14 cellular contexts compared by ENCODE assay signal in the genomic region with DNA sequence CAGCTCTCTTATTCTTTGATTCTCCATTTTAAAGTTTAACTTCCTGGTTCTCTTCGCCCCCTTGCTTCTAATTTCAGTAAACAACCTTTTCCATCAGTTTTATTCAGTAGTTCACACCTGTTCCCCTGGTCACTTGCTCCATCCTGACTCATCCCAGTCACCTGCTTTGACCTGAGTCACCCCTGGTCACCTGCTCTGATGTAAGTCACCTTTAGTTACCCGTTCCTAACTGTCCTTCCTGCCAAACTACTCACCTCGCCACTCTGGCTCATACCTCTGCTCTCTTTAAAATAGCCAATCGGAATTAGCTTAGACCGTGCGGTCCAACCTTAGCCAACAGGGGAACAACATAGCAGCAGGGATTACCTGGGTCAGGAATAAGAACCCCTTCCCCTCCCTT. TPM values are rescaled to one million over a fixed set of nuclear protein-coding genes. Genes with fewer than 3 reads are reported as not detected.
DNase-seq lines count a peak whose midpoint lies in the region; ATAC-seq and TF ChIP-seq lines count a peak whose summit lies in the region.
"Had no signal": no experiment of that assay in that cellular context is flagged by ENCODE, and none has a peak within 500 bp of the region (broad histone marks: within the 10 kb centered on the region; RNA-seq: fewer than 3 reads in every experiment).

No MANE protein-coding gene starts in this region.

- H3K27ac ChIP-seq in PC-9 = peak overlapping the region; percentile 81

- intact Hi-C loops in PC-9 (cut with micrococcal nuclease; ENCODE audit: unreplicated experiment) = loop anchor here (10.0 kb wide), 1 partner anchor 310 kb away; no protein-coding TSS in a partner anchor

- peaks cover 36% of the 10 kb centered on the region; the same call in 1 of the 2 replicates for H3F3A ChIP-seq in PC-9 (ENCODE audit: insufficient read depth, low read depth)

- H3K36me3 Mint-ChIP-seq in activated naive CD4-positive, alpha-beta T cell treated with anti-CD3 and anti-CD28 coated beads, Interleukin-2, amount 50 U/mL, for 24 hours = peaks cover 21% of the 10 kb centered on the region

- H3K9me2 ChIP-seq in PC-9 (ENCODE audit: insufficient read depth) = no peaks in the 10 kb centered on the region

- POLR2A ChIA-PET in PC-9 (lab: Charles Lee; ENCODE audit: unreplicated experiment) = interaction anchor here (0.6 to 0.7 kb wide), 2 partner anchors 20 to 201 kb away, joined by 3 to 8 read pairs; a partner anchor contains a TSS

- no peaks in the 10 kb centered on the region for H3K79me2 ChIP-seq in PC-9 (ENCODE audit: low read depth)

- no peak for ATAC-seq in stimulated activated naive CD8-positive, alpha-beta T cell treated with anti-CD3 and anti-CD28 coated beads, Interleukin-15, amount 100 ng/mL, for 72 hours
- ATAC-seq in SK-N-SH treated with all-trans-retinoic acid at 6 μM for 48 hours = no peak

- H3K36me3 ChIP-seq in PC-9 (ENCODE audit: low read depth) = no peaks in the 10 kb centered on the region

- CTCF ChIA-PET in PC-9 (lab: Charles Lee) = interaction anchor here (0.6 to 0.7 kb wide), 2 partner anchors 20 to 115 kb away, joined by 3 to 6 read pairs; no protein-coding TSS in a partner anchor

- peak overlapping the region; percentile 66 for H3K4me3 Mint-ChIP-seq in activated naive CD4-positive, alpha-beta T cell treated with anti-CD3 and anti-CD28 coated beads, Interleukin-2, amount 50 U/mL, for 24 hours
- H3K4me3 Mint-ChIP-seq in stimulated activated naive CD8-positive, alpha-beta T cell treated with anti-CD3 and anti-CD28 coated beads, Interleukin-15, amount 100 ng/mL, for 72 hours = peak overlapping the region; percentile 97 to 99

- H3K9me3 Mint-ChIP-seq in activated naive CD4-positive, alpha-beta T cell treated with anti-CD3 and anti-CD28 coated beads, Interleukin-2, amount 50 U/mL, for 24 hours = no peaks in the 10 kb centered on the region
- no peaks in the 10 kb centered on the region for H3K9me3 Mint-ChIP-seq in stimulated activated naive CD8-positive, alpha-beta T cell treated with anti-CD3 and anti-CD28 coated beads, Interleukin-15, amount 100 ng/mL, for 72 hours

- H3K27me3 ChIP-seq in PC-9 (ENCODE audit: insufficient read depth, low read depth) = no peaks in the 10 kb centered on the region

- no peaks in the 10 kb centered on the region for H3K9me3 ChIP-seq in PC-9 (ENCODE audit: insufficient read depth, low read depth)
- H3K9me3 ChIP-seq: mucosa of descending colon had no signal

- DNase-seq in activated naive CD4-positive, alpha-beta T cell treated with Interleukin-2 at 50 U/mL for 16 hours = no peak
- DNase-seq in PC-9 (peak; percentile 64 to 91), epithelial cell of esophagus (ENCODE audit: low read depth) (peak; percentile 18), iPS-NIHi7 (ENCODE audit: extremely low spot score) (no peak), NCI-H748 treated with DMSO at 0.1 percent for 48 hours (lab: John Stamatoyannopoulos, UW) (no peak)
- peak in 1 of 2 donors; percentile 48 for DNase-seq in stimulated activated naive CD8-positive, alpha-beta T cell treated with anti-CD3 and anti-CD28 coated beads, Interleukin-15, amount 100 ng/mL, for 72 hours
- DNase-seq: mucosa of descending colon, NCI-H69, SHP77 treated with DMSO at 0.1 percent for 48 hours had no signal

- H3K4me2 ChIP-seq in PC-9 = peak overlapping the region; percentile 61

- H3K27ac Mint-ChIP-seq in activated naive CD4-positive, alpha-beta T cell treated with anti-CD3 and anti-CD28 coated beads, Interleukin-2, amount 50 U/mL, for 24 hours = peak overlapping the region; percentile 99
- peak overlapping the region; percentile 98 to 100 for H3K27ac Mint-ChIP-seq in stimulated activated naive CD8-positive, alpha-beta T cell treated with anti-CD3 and anti-CD28 coated beads, Interleukin-15, amount 100 ng/mL, for 72 hours

- no peak overlapping the region for H2AFZ ChIP-seq in PC-9

- H3K27me3 Mint-ChIP-seq in activated naive CD4-positive, alpha-beta T cell treated with anti-CD3 and anti-CD28 coated beads, Interleukin-2, amount 50 U/mL, for 24 hours = no peaks in the 10 kb centered on the region
- H3K27me3 Mint-ChIP-seq in stimulated activated naive CD8-positive, alpha-beta T cell treated with anti-CD3 and anti-CD28 coated beads, Interleukin-15, amount 100 ng/mL, for 72 hours = no peaks in the 10 kb centered on the region

- H4K20me1 ChIP-seq in PC-9 (ENCODE audit: insufficient read depth) = no peaks in the 10 kb centered on the region

- no peak overlapping the region for H3K4me3 ChIP-seq in PC-9
- H3K4me3 ChIP-seq in epithelial cell of esophagus (ENCODE audit: low read length) = no peak overlapping the region
- H3K4me3 ChIP-seq: coronary artery, mucosa of descending colon had no signal

- peaks cover 68% of the 10 kb centered on the region for H3K4me1 Mint-ChIP-seq in activated naive CD4-positive, alpha-beta T cell treated with anti-CD3 and anti-CD28 coated beads, Interleukin-2, amount 50 U/mL, for 24 hours
- H3K4me1 Mint-ChIP-seq in stimulated activated naive CD8-positive, alpha-beta T cell treated with anti-CD3 and anti-CD28 coated beads, Interleukin-15, amount 100 ng/mL, for 72 hours = peaks cover 98% of the 10 kb centered on the region

- H3K4me1 ChIP-seq in PC-9 (replicated peaks; ENCODE audit: insufficient read depth) = peaks cover 31% of the 10 kb centered on the region

- no TSS peak for BruUV-seq in PC-9 (replicated peaks; lab: Mats Ljungman, UMichigan)

- TF ChIP-seq CTCF in PC-9 (conservative IDR thresholded peaks at IDR 0.05) (no peak), epithelial cell of esophagus (IDR thresholded peaks at IDR 0.05; ENCODE audit: insufficient read depth, low read depth, low read length, missing control alignments) (no peak)

TF ChIP-seq in SK-N-SH treated with all-trans-retinoic acid at 6 μM for 48 hours, 23 proteins besides CTCF, POLR2A, EP300 and RAD21 (continues in another document):
- TF ChIP-seq, protein P1, sequence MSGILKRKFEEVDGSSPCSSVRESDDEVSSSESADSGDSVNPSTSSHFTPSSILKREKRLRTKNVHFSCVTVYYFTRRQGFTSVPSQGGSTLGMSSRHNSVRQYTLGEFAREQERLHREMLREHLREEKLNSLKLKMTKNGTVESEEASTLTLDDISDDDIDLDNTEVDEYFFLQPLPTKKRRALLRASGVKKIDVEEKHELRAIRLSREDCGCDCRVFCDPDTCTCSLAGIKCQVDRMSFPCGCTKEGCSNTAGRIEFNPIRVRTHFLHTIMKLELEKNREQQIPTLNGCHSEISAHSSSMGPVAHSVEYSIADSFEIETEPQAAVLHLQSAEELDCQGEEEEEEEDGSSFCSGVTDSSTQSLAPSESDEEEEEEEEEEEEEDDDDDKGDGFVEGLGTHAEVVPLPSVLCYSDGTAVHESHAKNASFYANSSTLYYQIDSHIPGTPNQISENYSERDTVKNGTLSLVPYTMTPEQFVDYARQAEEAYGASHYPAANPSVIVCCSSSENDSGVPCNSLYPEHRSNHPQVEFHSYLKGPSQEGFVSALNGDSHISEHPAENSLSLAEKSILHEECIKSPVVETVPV (CRISPR knock-in tag; IDR thresholded peaks at IDR 0.05) = no peak
- no peak for TF ChIP-seq ZFP30 (CRISPR knock-in tag; IDR thresholded peaks at IDR 0.05)
- no peak for TF ChIP-seq OSR1 (CRISPR knock-in tag; IDR thresholded peaks at IDR 0.05)
- TF ChIP-seq ISL1 (CRISPR knock-in tag; IDR thresholded peaks at IDR 0.05) = no peak
- no peak for TF ChIP-seq ARNTL (CRISPR knock-in tag; IDR thresholded peaks at IDR 0.05; ENCODE audit: borderline replicate concordance, low read depth)
- no peak for TF ChIP-seq CSDC2 (CRISPR knock-in tag; IDR thresholded peaks at IDR 0.05)
- no peak for TF ChIP-seq SNAI2 (CRISPR knock-in tag; IDR thresholded peaks at IDR 0.05)
- no peak for TF ChIP-seq ZNF70 (CRISPR knock-in tag; IDR thresholded peaks at IDR 0.05)
- TF ChIP-seq, protein P2, sequence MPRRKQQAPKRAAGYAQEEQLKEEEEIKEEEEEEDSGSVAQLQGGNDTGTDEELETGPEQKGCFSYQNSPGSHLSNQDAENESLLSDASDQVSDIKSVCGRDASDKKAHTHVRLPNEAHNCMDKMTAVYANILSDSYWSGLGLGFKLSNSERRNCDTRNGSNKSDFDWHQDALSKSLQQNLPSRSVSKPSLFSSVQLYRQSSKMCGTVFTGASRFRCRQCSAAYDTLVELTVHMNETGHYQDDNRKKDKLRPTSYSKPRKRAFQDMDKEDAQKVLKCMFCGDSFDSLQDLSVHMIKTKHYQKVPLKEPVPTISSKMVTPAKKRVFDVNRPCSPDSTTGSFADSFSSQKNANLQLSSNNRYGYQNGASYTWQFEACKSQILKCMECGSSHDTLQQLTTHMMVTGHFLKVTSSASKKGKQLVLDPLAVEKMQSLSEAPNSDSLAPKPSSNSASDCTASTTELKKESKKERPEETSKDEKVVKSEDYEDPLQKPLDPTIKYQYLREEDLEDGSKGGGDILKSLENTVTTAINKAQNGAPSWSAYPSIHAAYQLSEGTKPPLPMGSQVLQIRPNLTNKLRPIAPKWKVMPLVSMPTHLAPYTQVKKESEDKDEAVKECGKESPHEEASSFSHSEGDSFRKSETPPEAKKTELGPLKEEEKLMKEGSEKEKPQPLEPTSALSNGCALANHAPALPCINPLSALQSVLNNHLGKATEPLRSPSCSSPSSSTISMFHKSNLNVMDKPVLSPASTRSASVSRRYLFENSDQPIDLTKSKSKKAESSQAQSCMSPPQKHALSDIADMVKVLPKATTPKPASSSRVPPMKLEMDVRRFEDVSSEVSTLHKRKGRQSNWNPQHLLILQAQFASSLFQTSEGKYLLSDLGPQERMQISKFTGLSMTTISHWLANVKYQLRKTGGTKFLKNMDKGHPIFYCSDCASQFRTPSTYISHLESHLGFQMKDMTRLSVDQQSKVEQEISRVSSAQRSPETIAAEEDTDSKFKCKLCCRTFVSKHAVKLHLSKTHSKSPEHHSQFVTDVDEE (CRISPR knock-in tag; IDR thresholded peaks at IDR 0.05) = no peak
- TF ChIP-seq, protein P3, sequence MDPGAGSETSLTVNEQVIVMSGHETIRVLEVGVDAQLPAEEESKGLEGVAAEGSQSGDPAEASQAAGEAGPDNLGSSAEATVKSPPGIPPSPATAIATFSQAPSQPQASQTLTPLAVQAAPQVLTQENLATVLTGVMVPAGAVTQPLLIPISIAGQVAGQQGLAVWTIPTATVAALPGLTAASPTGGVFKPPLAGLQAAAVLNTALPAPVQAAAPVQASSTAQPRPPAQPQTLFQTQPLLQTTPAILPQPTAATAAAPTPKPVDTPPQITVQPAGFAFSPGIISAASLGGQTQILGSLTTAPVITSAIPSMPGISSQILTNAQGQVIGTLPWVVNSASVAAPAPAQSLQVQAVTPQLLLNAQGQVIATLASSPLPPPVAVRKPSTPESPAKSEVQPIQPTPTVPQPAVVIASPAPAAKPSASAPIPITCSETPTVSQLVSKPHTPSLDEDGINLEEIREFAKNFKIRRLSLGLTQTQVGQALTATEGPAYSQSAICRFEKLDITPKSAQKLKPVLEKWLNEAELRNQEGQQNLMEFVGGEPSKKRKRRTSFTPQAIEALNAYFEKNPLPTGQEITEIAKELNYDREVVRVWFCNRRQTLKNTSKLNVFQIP (CRISPR knock-in tag; IDR thresholded peaks at IDR 0.05; ENCODE audit: borderline replicate concordance, low read depth) = no peak
- no peak for TF ChIP-seq BACH2 (CRISPR knock-in tag; IDR thresholded peaks at IDR 0.05; ENCODE audit: borderline replicate concordance)
- TF ChIP-seq PPARA (CRISPR knock-in tag; IDR thresholded peaks at IDR 0.05; ENCODE audit: borderline replicate concordance) = no peak

RNA-seq across cellular contexts. Expression of a gene that starts 4.7 kb away (rescaled TPM):
- total RNA-seq in PC-9 (2021) = 21.9 and 29.7 TPM in 2 replicates

RNA-seq across cellular contexts. Expression of a gene that starts 22.9 kb away (rescaled TPM):
- total RNA-seq in PC-9 (2021) = not detected in 2 replicates
- total RNA-seq: fibroblast of lung, renal cortical epithelial cell had no signal

RNA-seq across cellular contexts. Expression of a gene that starts 52.7 kb away (rescaled TPM):
- 23.5 and 35.3 TPM in 2 replicates for total RNA-seq in PC-9 (2021)

Comparison
In these comparisons a context has a peak if more than half of its experiments do, and no peak if none do; other contexts are left out.
1. DNase-seq: peak in PC-9 (2 of 2) and epithelial cell of esophagus (single experiment); none in activated naive CD4-positive, alpha-beta T cell treated with Interleukin-2 at 50 U/mL for 16 hours (single experiment), iPS-NIHi7 (single experiment) and NCI-H748 treated with DMSO at 0.1 percent for 48 hours (single experiment).